27 cellular contexts compared by ENCODE assay signal in the genomic region with DNA sequence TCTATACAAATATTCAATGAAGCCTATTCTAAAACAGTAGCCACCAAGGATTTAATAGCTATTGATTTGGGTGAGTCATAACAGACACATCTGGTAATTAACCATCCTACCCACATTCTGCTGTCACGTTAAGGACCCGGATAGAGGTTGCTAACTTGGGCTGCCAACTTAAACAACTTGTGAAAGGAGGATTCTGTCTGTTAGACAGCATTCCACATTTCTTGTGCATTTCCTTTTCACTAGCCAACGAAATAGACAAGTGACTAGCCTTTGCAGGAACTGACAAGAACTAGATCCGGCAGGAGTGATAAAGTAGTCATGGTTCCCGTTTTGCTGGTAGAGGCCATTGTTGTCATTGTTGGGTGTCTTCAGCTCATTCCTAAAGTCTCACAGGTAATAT. TPM values are rescaled to one million over a fixed set of nuclear protein-coding genes. Genes with fewer than 3 reads are reported as not detected.
DNase-seq lines count a peak whose midpoint lies in the region; ATAC-seq, FAIRE-seq and TF ChIP-seq lines count a peak whose summit lies in the region.
"Had no signal": no experiment of that assay in that cellular context is flagged by ENCODE, and none has a peak within 500 bp of the region (broad histone marks: within the 10 kb centered on the region; RNA-seq: fewer than 3 reads in every experiment).

No MANE protein-coding gene starts in this region.

- H3K36me3 ChIP-seq in keratinocyte (ENCODE audit: control insufficient read depth in 2 of 2, extremely low read depth in 1 of 2, insufficient read depth in 2 of 2, low read length in 2 of 2): no peaks in the 10 kb centered on the region
- H3K36me3 ChIP-seq: BLaER1 treated with 17β-estradiol and CSF1 and Interleukin-3, amounts not matched to agents 10 nM and 100 nM; HAP-1 had no signal

- no peak overlapping the region for H3K27ac Mint-ChIP-seq in effector memory CD8-positive, alpha-beta T cell
- H3K27ac Mint-ChIP-seq: CD4-positive, alpha-beta T cell had no signal

- peaks cover 12 to 22% of the 10 kb centered on the region in 2 donors for H3K27me3 Mint-ChIP-seq in effector memory CD8-positive, alpha-beta T cell

- peaks cover 29% of the 10 kb centered on the region for H3K79me2 ChIP-seq in keratinocyte (ENCODE audit: control insufficient read depth, insufficient read depth, low read length)

- H3K9me3 ChIP-seq in keratinocyte (ENCODE audit: control insufficient read depth, low read depth, low read length): no peaks in the 10 kb centered on the region
- H3K9me3 ChIP-seq: BLaER1 treated with 17β-estradiol and CSF1 and Interleukin-3, amounts not matched to agents 10 nM and 100 nM; HAP-1 had no signal

- H3K27me3 ChIP-seq in keratinocyte (ENCODE audit: control insufficient read depth, extremely low read depth, insufficient read depth, low read length): no peaks in the 10 kb centered on the region
- H3K27me3 ChIP-seq: BLaER1 treated with 17β-estradiol and CSF1 and Interleukin-3, amounts not matched to agents 10 nM and 100 nM had no signal

- H4K20me1 ChIP-seq in keratinocyte (ENCODE audit: control insufficient read depth, extremely low read depth, insufficient read depth, low read length): no peaks in the 10 kb centered on the region
- H4K20me1 ChIP-seq: BLaER1 treated with 17β-estradiol and CSF1 and Interleukin-3, amounts not matched to agents 10 nM and 100 nM had no signal

- dilution Hi-C loops in keratinocyte (cut with MboI; ENCODE audit: extremely low pct_ligation_motif_present, low sequenced_read_pairs): no loop called here

- no peak for TF ChIP-seq CTCF in astrocyte of the spinal cord (IDR thresholded peaks at IDR 0.05; ENCODE audit: low read depth, low read length)
- TF ChIP-seq CTCF in keratinocyte (optimal IDR thresholded peaks at IDR 0.05 in 1 of 3, IDR thresholded peaks at IDR 0.05 in 1 of 3, conservative IDR thresholded peaks at IDR 0.05 in 1 of 3; ENCODE audit: extremely low read depth in 1 of 3, insufficient read depth in 2 of 3, low read length in 3 of 3): no peak
- TF ChIP-seq CTCF in GM10248 (IDR thresholded peaks at IDR 0.05; ENCODE audit: control extremely low read depth, extremely low read depth, low read depth, missing control alignments): no peak

- peak; percentile 92 for FAIRE-seq in keratinocyte (lab: Jason Lieb, UNC)
- FAIRE-seq: D721Med, G401.6, GM12891 had no signal

- H3K4me3 Mint-ChIP-seq in effector memory CD8-positive, alpha-beta T cell: no peak overlapping the region
- H3K4me3 Mint-ChIP-seq: CD4-positive, alpha-beta T cell had no signal

- no peak overlapping the region for H3K9ac ChIP-seq in keratinocyte (ENCODE audit: control insufficient read depth, extremely low read depth, insufficient read depth, low read length)
- H3K9ac ChIP-seq: BLaER1 treated with 17β-estradiol and CSF1 and Interleukin-3, amounts not matched to agents 10 nM and 100 nM had no signal

- peak overlapping the region; percentile 42 for H3K4me2 ChIP-seq in keratinocyte (ENCODE audit: control insufficient read depth, extremely low read depth, insufficient read depth, low read depth, low read length)
- H3K4me2 ChIP-seq: BLaER1 treated with 17β-estradiol and CSF1 and Interleukin-3, amounts not matched to agents 10 nM and 100 nM had no signal

- H3K36me3 Mint-ChIP-seq in effector memory CD8-positive, alpha-beta T cell (ENCODE audit: insufficient read depth): no peaks in the 10 kb centered on the region

- H3K4me3 ChIP-seq in astrocyte of the spinal cord (ENCODE audit: low read depth, low read length) (no peak overlapping the region), keratinocyte (ENCODE audit: control insufficient read depth in 2 of 3, extremely low read depth in 1 of 3, insufficient read depth in 2 of 3, low read depth in 1 of 3, low read length in 3 of 3) (peak overlapping the region in 1 of 3 experiments; percentile 5)
- H3K4me3 ChIP-seq: BLaER1 treated with 17β-estradiol and CSF1 and Interleukin-3, amounts not matched to agents 10 nM and 100 nM; HAP-1; SK-N-MC had no signal

- DNase-seq in NCI-H146 (lab: John Stamatoyannopoulos, UW) (peak; percentile 2), NCI-H146 treated with DMSO at 0.1 percent for 48 hours (lab: John Stamatoyannopoulos, UW; ENCODE audit: unreplicated experiment) (no peak), MV-4-11 (lab: John Stamatoyannopoulos, UW) (peak; percentile 43), astrocyte of the spinal cord (ENCODE audit: low read depth, low spot score) (peak; percentile 20), keratinocyte (ENCODE audit: low read depth, low spot score) (no peak), globus pallidus (ENCODE audit: low spot score) (no peak), GM10248 (ENCODE audit: extremely low spot score) (no peak)
- no peak for DNase-seq in effector memory CD8-positive, alpha-beta T cell
- DNase-seq: CD4-positive, alpha-beta T cell; GOT3; KBM-7; NCI-H1048; NCI-H1417; NCI-H187; NCI-H2107; NCI-H524; NCI-H82; NK-92 treated with Interleukin-12 subunit alpha and Interleukin-12 subunit beta, amount 100 ng/mL, for 24 hours; SIG-M5 had no signal

- ATAC-seq in effector memory CD8-positive, alpha-beta T cell (replicated peaks): no peak
- ATAC-seq: Panc1 had no signal

- POLR2A ChIA-PET in GM10248 (lab: Yijun Ruan, JAX): no interaction called here

- H3K4me1 ChIP-seq in keratinocyte (ENCODE audit: control insufficient read depth, extremely low read depth, insufficient read depth, low read length): peaks cover 38% of the 10 kb centered on the region
- H3K4me1 ChIP-seq: HAP-1 had no signal

- no peaks in the 10 kb centered on the region for H3K4me1 Mint-ChIP-seq in effector memory CD8-positive, alpha-beta T cell (ENCODE audit: low read depth in 2 of 2)

- no peak overlapping the region for H2AFZ ChIP-seq in keratinocyte (ENCODE audit: control insufficient read depth, low read length)

- CTCF ChIA-PET in GM10248 (lab: Yijun Ruan, JAX): interaction anchor here (0.7 kb wide), 1 partner anchor 25 kb away, joined by 3 read pairs; no protein-coding TSS in a partner anchor

- in situ Hi-C loops in astrocyte of the spinal cord (cut with HindIII; ENCODE audit: low sequenced_read_pairs): no loop called here

- peaks cover 0 to 4% of the 10 kb centered on the region in 2 donors for H3K9me3 Mint-ChIP-seq in effector memory CD8-positive, alpha-beta T cell
- H3K9me3 Mint-ChIP-seq: CD4-positive, alpha-beta T cell had no signal

- peak overlapping the region; percentile 10 for H3K27ac ChIP-seq in keratinocyte (ENCODE audit: control insufficient read depth, insufficient read depth, low read length)
- H3K27ac ChIP-seq: 22Rv1; BLaER1 treated with 17β-estradiol and CSF1 and Interleukin-3, amounts not matched to agents 10 nM and 100 nM; SK-N-MC had no signal

- no peaks in the 10 kb centered on the region for H3K9me1 ChIP-seq in keratinocyte (ENCODE audit: control insufficient read depth, extremely low read depth, insufficient read depth, low read length)

RNA-seq across cellular contexts. Expression of gene DSCAM, which starts 9.5 kb away (rescaled TPM):
- 1.5 to 3.2 TPM (median 2.1 TPM) in 3 replicates for polyA plus RNA-seq in keratinocyte
- 0.45 TPM for polyA plus RNA-seq in keratinocyte (2011; ENCODE audit: low read depth)
- 1.4 TPM in 2 replicates for polyA plus RNA-seq in keratinocyte (2011; cell fraction: cytosol; rRNA removed)
- 5.0 TPM in 2 replicates for polyA plus RNA-seq in keratinocyte (2011; cell fraction: nucleus; rRNA removed)
- 0.72 and 3.1 TPM in 2 replicates for polyA plus RNA-seq in keratinocyte (2012; ENCODE audit: low replicate concordance)
- polyA minus RNA-seq in keratinocyte: 4.1 to 9.3 TPM (median 6.8 TPM) in 3 replicates
- 2.5 TPM for polyA minus RNA-seq in keratinocyte (2011; cell fraction: cytosol; rRNA and poly(A)+ RNA removed)
- polyA minus RNA-seq in keratinocyte (2011; cell fraction: nucleus; rRNA and poly(A)+ RNA removed): 12.2 and 16.9 TPM in 2 replicates

Comparison
In these comparisons a context has a peak if more than half of its experiments do, and no peak if none do; other contexts are left out.
1. DNase-seq: peak in NCI-H146 (single experiment), MV-4-11 (single experiment) and astrocyte of the spinal cord (single experiment); none in NCI-H146 treated with DMSO at 0.1 percent for 48 hours (single experiment), keratinocyte (single experiment), globus pallidus (single experiment), GM10248 (single experiment) and effector memory CD8-positive, alpha-beta T cell (0 of 3).